24 cellular contexts compared by ENCODE assay signal in the genomic region with DNA sequence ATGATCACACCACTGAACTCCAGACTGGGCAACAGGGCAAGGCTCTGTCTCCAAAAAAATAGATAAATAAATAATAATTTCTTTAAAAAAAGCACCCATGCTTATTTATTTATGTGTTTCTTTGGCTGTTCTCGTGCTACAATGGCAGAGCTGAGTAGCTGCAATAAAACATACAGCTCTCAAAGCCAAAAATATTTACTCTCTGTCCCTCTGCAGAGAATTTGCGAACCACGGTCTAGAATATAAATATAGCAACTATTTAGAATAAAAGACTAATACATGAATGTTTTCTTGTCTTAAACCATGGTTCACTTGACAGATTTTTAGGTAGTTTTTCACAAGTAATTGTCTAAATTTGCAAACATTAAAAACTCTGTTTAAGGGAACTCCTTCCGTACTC.
"Had no signal": no experiment of that assay in that cellular context is flagged by ENCODE, and none has a peak within 500 bp of the region (broad histone marks: within the 10 kb centered on the region; RNA-seq: fewer than 3 reads in every experiment).

No MANE protein-coding gene starts in this region.

- H3K27me3 Mint-ChIP-seq: naive thymus-derived CD4-positive, alpha-beta T cell; type B pancreatic cell had no signal

- DNase-seq: cortex of kidney; effector CD4-positive, alpha-beta T cell; endodermal cell; foreskin fibroblast; gastrocnemius medialis; head of caudate nucleus; mesendoderm; naive thymus-derived CD4-positive, alpha-beta T cell; nucleus accumbens; psoas muscle; right cardiac atrium; sigmoid colon; stimulated activated CD4-positive, alpha-beta T cell treated with anti-CD3 and anti-CD28 coated beads, Interleukin-4, amount 100 ng/mL, for 1 hour; stimulated activated CD8-positive, alpha-beta memory T cell treated with anti-CD3 and anti-CD28 coated beads, Interleukin-4, amount 100 ng/mL, for 48 hours; stimulated activated naive CD4-positive, alpha-beta T cell treated with Interleukin-2 at 50 U/mL for 16 hours; stomach; testis; tibial artery had no signal

- H3K27me3 ChIP-seq: gastrocnemius medialis, sigmoid colon, stomach, testis, tibial artery had no signal

- H3K9me3 Mint-ChIP-seq: endodermal cell; naive thymus-derived CD4-positive, alpha-beta T cell; nephron; type B pancreatic cell had no signal

- H3K27ac ChIP-seq: epithelial cell of prostate, gastrocnemius medialis, psoas muscle, sigmoid colon, stomach, testis, tibial artery had no signal

- H3K27ac Mint-ChIP-seq: endodermal cell; naive thymus-derived CD4-positive, alpha-beta T cell; nephron; type B pancreatic cell had no signal

- H3K4me3 ChIP-seq: gastrocnemius medialis, lung, psoas muscle, sigmoid colon, stomach, testis, tibial artery had no signal

- ATAC-seq: esophagus mucosa; gastrocnemius medialis; left lobe of liver; naive thymus-derived CD4-positive, alpha-beta T cell; psoas muscle; right cardiac atrium had no signal

- H3K36me3 ChIP-seq: gastrocnemius medialis, sigmoid colon had no signal

- H3K4me3 Mint-ChIP-seq: endodermal cell; naive thymus-derived CD4-positive, alpha-beta T cell; nephron; type B pancreatic cell had no signal

- H3K4me1 ChIP-seq: psoas muscle, testis, tibial artery had no signal

- H3K4me1 Mint-ChIP-seq: endodermal cell, nephron had no signal

- H3K9me3 ChIP-seq: gastrocnemius medialis, psoas muscle, sigmoid colon, stomach, testis, tibial artery had no signal
